ENCODE assay signal across 23 cellular contexts in genomic region chr4:4569036-4569435, GRCh38. TPM values are rescaled to one million over a fixed set of nuclear protein-coding genes. Genes with fewer than 3 reads are reported as not detected.
A peak's percentile ranks its signal among the peaks of the same experiment; 100 is the strongest.
DNase-seq lines count a peak whose midpoint lies in the region; ATAC-seq and TF ChIP-seq lines count a peak whose summit lies in the region.
"Had no signal": no experiment of that assay in that cellular context is flagged by ENCODE, and none has a peak within 500 bp of the region (broad histone marks: within the 10 kb centered on the region; RNA-seq: fewer than 3 reads in every experiment).

No MANE protein-coding gene starts in this region.

- no peak overlapping the region for H3K4me3 Mint-ChIP-seq in endodermal cell
- no peak overlapping the region for H3K4me3 Mint-ChIP-seq in naive thymus-derived CD4-positive, alpha-beta T cell

- H3K36me3 Mint-ChIP-seq in endodermal cell (ENCODE audit: low read depth), result peaks cover 36% of the 10 kb centered on the region
- peaks cover 0 to 54% (median 30%) of the 10 kb centered on the region in 5 donors for H3K36me3 Mint-ChIP-seq in naive thymus-derived CD4-positive, alpha-beta T cell

- peaks cover 19% of the 10 kb centered on the region for H3K9me3 Mint-ChIP-seq in endodermal cell
- peaks cover 0 to 11% (median 1%) of the 10 kb centered on the region in 11 donors for H3K9me3 Mint-ChIP-seq in naive thymus-derived CD4-positive, alpha-beta T cell
- H3K9me3 Mint-ChIP-seq: CD4-positive, alpha-beta T cell had no signal

- DNase-seq in AG08395 (ENCODE audit: low spot score), result peak; percentile 52
- peak; percentile 56 for DNase-seq in GM23248
- DNase-seq in endodermal cell, result no peak
- DNase-seq in foreskin keratinocyte, result no peak
- no peak for DNase-seq in stimulated activated naive CD8-positive, alpha-beta T cell treated with anti-CD3 and anti-CD28 coated beads, Interleukin-15, Interleukin-2, amounts not matched to agents 100 U/mL and 50 U/mL, for 24 hours
- DNase-seq in naive thymus-derived CD4-positive, alpha-beta T cell, result no peak
- no peak for DNase-seq in esophagus muscularis mucosa (ENCODE audit: extremely low spot score)
- no peak for DNase-seq in ovary
- DNase-seq: AML-193; CD4-positive, alpha-beta T cell; H7; KBM-7; NCI-H2029; NCI-H446 treated with DMSO at 0.1 percent for 48 hours; NCI-H526; NK-92 treated with Interleukin-12 subunit alpha and Interleukin-12 subunit beta, amount 100 ng/mL, for 24 hours; PC-9; Right ventricle myocardium superior; RPMI8226 had no signal

- no peaks in the 10 kb centered on the region for H3K9me2 ChIP-seq in GM23248 (ENCODE audit: insufficient read depth)

- H3K27me3 Mint-ChIP-seq in endodermal cell (ENCODE audit: insufficient read depth), result peaks cover 9% of the 10 kb centered on the region
- peaks cover 0 to 2% (median 0%) of the 10 kb centered on the region in 5 donors for H3K27me3 Mint-ChIP-seq in naive thymus-derived CD4-positive, alpha-beta T cell
- H3K27me3 Mint-ChIP-seq: CD4-positive, alpha-beta T cell had no signal

- TF ChIP-seq POLR2A in esophagus muscularis mucosa (IDR thresholded peaks at IDR 0.05; ENCODE audit: low read depth) (no peak), ovary (IDR thresholded peaks at IDR 0.05) (no peak)

- H3K9ac ChIP-seq in GM23248 (no peak overlapping the region), endodermal cell (ENCODE audit: extremely low read depth, low read length, poor library complexity, severe bottlenecking) (no peak overlapping the region)
- H3K9ac ChIP-seq: BLaER1 treated with 17β-estradiol and CSF1 and Interleukin-3, amounts not matched to agents 10 nM and 100 nM had no signal

- H3K4me3 ChIP-seq in GM23248, result no peak overlapping the region
- H3K4me3 ChIP-seq in endodermal cell (ENCODE audit: low read length), result no peak overlapping the region
- H3K4me3 ChIP-seq in naive thymus-derived CD4-positive, alpha-beta T cell (ENCODE audit: low read length), result no peak overlapping the region
- no peak overlapping the region for H3K4me3 ChIP-seq in esophagus muscularis mucosa
- no peak overlapping the region for H3K4me3 ChIP-seq in ovary
- H3K4me3 ChIP-seq: BLaER1 treated with 17β-estradiol and CSF1 and Interleukin-3, amounts not matched to agents 10 nM and 100 nM; GM12878; PC-9; SJSA1 had no signal

- no peaks in the 10 kb centered on the region for H3K4me1 Mint-ChIP-seq in endodermal cell
- H3K4me1 Mint-ChIP-seq in naive thymus-derived CD4-positive, alpha-beta T cell, result peaks cover 0 to 8% (median 4%) of the 10 kb centered on the region in 7 donors

- peaks cover 3% of the 10 kb centered on the region; the same call in 1 of the 2 replicates for H3F3A ChIP-seq in GM23248 (ENCODE audit: insufficient read depth)

- H4K20me1 ChIP-seq in GM23248 (ENCODE audit: insufficient read depth), result no peaks in the 10 kb centered on the region
- H4K20me1 ChIP-seq: BLaER1 treated with 17β-estradiol and CSF1 and Interleukin-3, amounts not matched to agents 10 nM and 100 nM had no signal

- TF ChIP-seq CTCF in endodermal cell (conservative IDR thresholded peaks at IDR 0.05), result no peak
- TF ChIP-seq CTCF in foreskin keratinocyte (conservative IDR thresholded peaks at IDR 0.05), result no peak
- TF ChIP-seq CTCF in esophagus muscularis mucosa (IDR thresholded peaks at IDR 0.05), result no peak
- TF ChIP-seq CTCF in ovary (IDR thresholded peaks at IDR 0.05), result no peak

- intact Hi-C loops in naive thymus-derived CD4-positive, alpha-beta T cell (cut with micrococcal nuclease), result no loop called here
- intact Hi-C loops in esophagus muscularis mucosa (cut with DNase I), result no loop called here
- intact Hi-C loops in ovary (cut with DNase I), result no loop called here

- WGBS in GM23248 (ENCODE audit: low coverage in 1 of 2, low lambda C conversion rate in 2 of 2, missing lambda C conversion rate in 2 of 2), 2 experiments, result 87 to 89% methylated on average over 3 of the region's 3 CpGs
- WGBS in endodermal cell (ENCODE audit: insufficient coverage in 1 of 2, insufficient read length in 1 of 2), 2 experiments, result 77 to 91% methylated on average over 2 to 3 of the region's 3 CpGs
- 97% methylated on average over 3 of the region's 3 CpGs for WGBS in esophagus muscularis mucosa
- WGBS in ovary, 3 donors, result 95 to 98% (median 95%) methylated on average over 3 of the region's 3 CpGs

- H3K27me3 ChIP-seq in GM23248 (replicated peaks; ENCODE audit: insufficient read depth) (no peaks in the 10 kb centered on the region), endodermal cell (ENCODE audit: control insufficient read depth, insufficient read depth, low read length, poor library complexity, severe bottlenecking) (no peaks in the 10 kb centered on the region), foreskin keratinocyte (no peaks in the 10 kb centered on the region), esophagus muscularis mucosa (no peaks in the 10 kb centered on the region), ovary (no peaks in the 10 kb centered on the region)
- H3K27me3 ChIP-seq in naive thymus-derived CD4-positive, alpha-beta T cell (ENCODE audit: control insufficient read depth in 2 of 2, insufficient read depth in 2 of 2, low read length in 2 of 2), result no peaks in the 10 kb centered on the region
- H3K27me3 ChIP-seq: BLaER1 treated with 17β-estradiol and CSF1 and Interleukin-3, amounts not matched to agents 10 nM and 100 nM; SJSA1 had no signal

- H3K27ac ChIP-seq in GM23248 (no peak overlapping the region), endodermal cell (ENCODE audit: low read depth, low read length) (peak overlapping the region; percentile 36), foreskin keratinocyte (no peak overlapping the region), esophagus muscularis mucosa (replicated peaks in 1 of 4) (no peak overlapping the region), ovary (no peak overlapping the region)
- H3K27ac ChIP-seq in naive thymus-derived CD4-positive, alpha-beta T cell (ENCODE audit: low read depth, low read length), result no peak overlapping the region
- H3K27ac ChIP-seq: 22Rv1; BLaER1 treated with 17β-estradiol and CSF1 and Interleukin-3, amounts not matched to agents 10 nM and 100 nM; PC-9; SJSA1 had no signal

- H3K4me2 ChIP-seq in GM23248 (ENCODE audit: unreplicated experiment), result no peak overlapping the region
- H3K4me2 ChIP-seq: BLaER1 treated with 17β-estradiol and CSF1 and Interleukin-3, amounts not matched to agents 10 nM and 100 nM; PC-9 had no signal

- no peaks in the 10 kb centered on the region for H3K4me1 ChIP-seq in GM23248 (ENCODE audit: insufficient read depth)
- H3K4me1 ChIP-seq in endodermal cell (ENCODE audit: control insufficient read depth, insufficient read depth, low read length), result no peaks in the 10 kb centered on the region
- no peaks in the 10 kb centered on the region for H3K4me1 ChIP-seq in foreskin keratinocyte
- no peaks in the 10 kb centered on the region for H3K4me1 ChIP-seq in naive thymus-derived CD4-positive, alpha-beta T cell (ENCODE audit: control insufficient read depth in 2 of 2, insufficient read depth in 2 of 2, low read length in 2 of 2)
- no peaks in the 10 kb centered on the region for H3K4me1 ChIP-seq in esophagus muscularis mucosa
- H3K4me1 ChIP-seq in ovary (ENCODE audit: insufficient read depth), result no peaks in the 10 kb centered on the region
- H3K4me1 ChIP-seq: SJSA1 had no signal

- no peak overlapping the region for H2AFZ ChIP-seq in GM23248
- H2AFZ ChIP-seq: PC-9 had no signal

- no peaks in the 10 kb centered on the region for H3K36me3 ChIP-seq in GM23248 (ENCODE audit: low read depth)
- peaks cover 6% of the 10 kb centered on the region for H3K36me3 ChIP-seq in endodermal cell (ENCODE audit: control insufficient read depth, insufficient read depth, low read length)
- no peaks in the 10 kb centered on the region for H3K36me3 ChIP-seq in naive thymus-derived CD4-positive, alpha-beta T cell (ENCODE audit: control insufficient read depth in 2 of 3, insufficient read depth in 3 of 3, low read length in 3 of 3)
- H3K36me3 ChIP-seq in esophagus muscularis mucosa, result peaks cover 0 to 6% (median 0%) of the 10 kb centered on the region in 4 donors
- H3K36me3 ChIP-seq in ovary, result no peaks in the 10 kb centered on the region
- H3K36me3 ChIP-seq: SJSA1 had no signal

- CTCF ChIA-PET in naive thymus-derived CD4-positive, alpha-beta T cell (lab: Charles Lee), result no interaction called here

- H3K9me3 ChIP-seq in GM23248 (ENCODE audit: low read depth), result no peaks in the 10 kb centered on the region
- peaks cover 12% of the 10 kb centered on the region for H3K9me3 ChIP-seq in endodermal cell (ENCODE audit: control insufficient read depth, low read length)
- no peaks in the 10 kb centered on the region for H3K9me3 ChIP-seq in naive thymus-derived CD4-positive, alpha-beta T cell (ENCODE audit: control insufficient read depth in 2 of 3, low read length in 3 of 3)
- no peaks in the 10 kb centered on the region for H3K9me3 ChIP-seq in esophagus muscularis mucosa
- H3K9me3 ChIP-seq in ovary, result no peaks in the 10 kb centered on the region
- H3K9me3 ChIP-seq: SJSA1 had no signal

- POLR2A ChIA-PET in naive thymus-derived CD4-positive, alpha-beta T cell (lab: Charles Lee), result no interaction called here

- no peak overlapping the region for H3K27ac Mint-ChIP-seq in endodermal cell
- H3K27ac Mint-ChIP-seq in naive thymus-derived CD4-positive, alpha-beta T cell, result no peak overlapping the region
- H3K27ac Mint-ChIP-seq: CD4-positive, alpha-beta T cell had no signal

- TF ChIP-seq EP300 in esophagus muscularis mucosa (IDR thresholded peaks at IDR 0.05), result no peak
- TF ChIP-seq EP300 in ovary (IDR thresholded peaks at IDR 0.05), result no peak

- ATAC-seq in foreskin keratinocyte, result peak; percentile 12
- ATAC-seq in stimulated activated naive CD8-positive, alpha-beta T cell treated with anti-CD3 and anti-CD28 coated beads, Interleukin-15, Interleukin-2, amounts not matched to agents 100 U/mL and 50 U/mL, for 24 hours, result no peak
- ATAC-seq in naive thymus-derived CD4-positive, alpha-beta T cell, result no peak
- ATAC-seq: GM12878 had no signal

- H3K79me2 ChIP-seq in GM23248 (ENCODE audit: insufficient read depth), result no peaks in the 10 kb centered on the region

- in situ Hi-C loops in GM23248 (cut with MboI), result no loop called here

RNA-seq across cellular contexts. Expression of gene STX18, which starts 27.2 kb away (rescaled TPM):
- total RNA-seq in GM23248 (2014; rRNA removed; shearing (Covaris generic)), result 35.0 and 42.6 TPM in 2 replicates
- polyA plus RNA-seq in GM23248 (2016; fragmentation: Nextera tagmentation; extraction: Ambion mirVana), result 39.2 and 40.5 TPM in 2 replicates
- total RNA-seq in endodermal cell, result 10 to 100 TPM; 26.9 to 33.3 TPM
- 30.9 TPM for polyA plus RNA-seq in endodermal cell (2013, experiment 1 of 2)
- 27.2 TPM for polyA plus RNA-seq in endodermal cell (2013, experiment 2 of 2)
- total RNA-seq in foreskin keratinocyte, result 20.1 and 22.7 TPM in 2 replicates
- 23.4 and 23.8 TPM in 2 replicates for polyA plus RNA-seq in foreskin keratinocyte
- total RNA-seq in naive thymus-derived CD4-positive, alpha-beta T cell, result 10 to 100 TPM; 19.0 to 28.0 (median 22.7) TPM
- 10 to 100 TPM; 16.3 to 27.7 TPM for polyA plus RNA-seq in naive thymus-derived CD4-positive, alpha-beta T cell
- total RNA-seq in esophagus muscularis mucosa, result 10 to 100 TPM; 14.5 to 21.0 (median 17.8) TPM
- total RNA-seq in ovary, result 10 to 100 TPM; 22.7 to 36.9 (median 31.9) TPM
- polyA plus RNA-seq in ovary, result 10 to 100 TPM; 18.1 to 61.4 TPM

Comparison
In these comparisons a context has a peak if more than half of its experiments do, and no peak if none do; other contexts are left out.
1. DNase-seq: peak in AG08395 (single experiment) and GM23248 (single experiment); none in endodermal cell (single experiment), foreskin keratinocyte (0 of 2), stimulated activated naive CD8-positive, alpha-beta T cell treated with anti-CD3 and anti-CD28 coated beads, Interleukin-15, Interleukin-2, amounts not matched to agents 100 U/mL and 50 U/mL, for 24 hours (single experiment), naive thymus-derived CD4-positive, alpha-beta T cell (0 of 9), esophagus muscularis mucosa (single experiment) and ovary (0 of 5).